27 cellular contexts compared by ENCODE assay signal in genomic region chr11:15349413-15349812, GRCh38.
"Had no signal": no experiment of that assay in that cellular context is flagged by ENCODE, and none has a peak within 500 bp of the region (broad histone marks: within the 10 kb centered on the region; RNA-seq: fewer than 3 reads in every experiment).

No MANE protein-coding gene starts in this region.

- H3K9me3 ChIP-seq: left lung, lower lobe of right lung, pancreas, prostate gland, testis, thyroid gland, transverse colon, upper lobe of right lung had no signal

- H3K4me1 Mint-ChIP-seq: naive thymus-derived CD8-positive, alpha-beta T cell; nephron; neural crest cell; stimulated activated naive B cell treated with anti-CD40 and anti-IgM and Interleukin-4, amounts not matched to agents 10 μg/mL and 1 μg/mL and 100 μg/mL, for 72 hours had no signal

- DNase-seq: kidney glomerular epithelial cell; left colon; left lung; lower lobe of right lung; mammary epithelial cell; naive thymus-derived CD8-positive, alpha-beta T cell; nucleus accumbens; pancreas; posterior cingulate gyrus; retina; right cardiac atrium; stimulated activated CD4-positive, alpha-beta T cell treated with anti-CD3 and anti-CD28 coated beads, Interleukin-12 subunit alpha, Interleukin-12 subunit beta, amount 100 ng/mL, for 4 hours; stimulated activated CD4-positive, alpha-beta T cell treated with anti-CD3 and anti-CD28 coated beads, Interleukin-15, amount 100 ng/mL, for 24 hours; stimulated activated CD4-positive, alpha-beta T cell treated with anti-CD3 and anti-CD28 coated beads, Interleukin-2, amount 100 ng/mL, for 24 hours; stimulated activated CD4-positive, alpha-beta T cell treated with anti-CD3 and anti-CD28 coated beads, Interleukin-4, amount 100 ng/mL, for 1 hour; stimulated activated naive B cell treated with anti-CD40 and anti-IgM and Interleukin-4, amounts not matched to agents 10 μg/mL and 1 μg/mL and 100 μg/mL, for 72 hours; stimulated activated naive CD8-positive, alpha-beta T cell treated with anti-CD3 and anti-CD28 coated beads, Interleukin-15, Interleukin-2, amounts not matched to agents 100 U/mL and 50 U/mL, for 24 hours; stomach; testis; thyroid gland; transverse colon; upper lobe of right lung had no signal

- H3K4me3 Mint-ChIP-seq: naive thymus-derived CD8-positive, alpha-beta T cell; nephron; neural crest cell; stimulated activated naive B cell treated with anti-CD40 and anti-IgM and Interleukin-4, amounts not matched to agents 10 μg/mL and 1 μg/mL and 100 μg/mL, for 72 hours had no signal

- H3K36me3 ChIP-seq: left lung, lower lobe of right lung, pancreas, prostate gland, stomach, thyroid gland, transverse colon, upper lobe of right lung had no signal

- H3K27ac Mint-ChIP-seq: naive thymus-derived CD8-positive, alpha-beta T cell; nephron; stimulated activated naive B cell treated with anti-CD40 and anti-IgM and Interleukin-4, amounts not matched to agents 10 μg/mL and 1 μg/mL and 100 μg/mL, for 72 hours had no signal

- H3K27ac ChIP-seq: left lung, lower lobe of right lung, pancreas, prostate gland, skin epidermis, stomach, testis, thyroid gland, transverse colon, upper lobe of right lung had no signal

- H3K27me3 ChIP-seq: left lung, pancreas, stomach, testis, thyroid gland, transverse colon, upper lobe of right lung had no signal

- ATAC-seq: left colon; left lung; lower lobe of right lung; naive thymus-derived CD8-positive, alpha-beta T cell; pancreas; right cardiac atrium; sciatic nerve; stimulated activated naive B cell treated with anti-CD40 and anti-IgM and Interleukin-4, amounts not matched to agents 10 μg/mL and 1 μg/mL and 100 μg/mL, for 72 hours; stimulated activated naive CD8-positive, alpha-beta T cell treated with anti-CD3 and anti-CD28 coated beads, Interleukin-15, Interleukin-2, amounts not matched to agents 100 U/mL and 50 U/mL, for 24 hours; upper lobe of right lung had no signal

- H3K4me1 ChIP-seq: left lung, lower lobe of right lung, pancreas, prostate gland, stomach, testis, thyroid gland, transverse colon, upper lobe of right lung had no signal

- H3K36me3 Mint-ChIP-seq: naive thymus-derived CD8-positive, alpha-beta T cell; stimulated activated naive B cell treated with anti-CD40 and anti-IgM and Interleukin-4, amounts not matched to agents 10 μg/mL and 1 μg/mL and 100 μg/mL, for 72 hours had no signal

- H3K4me3 ChIP-seq: left lung, lower lobe of right lung, pancreas, prostate gland, skin epidermis, stomach, testis, thyroid gland, transverse colon, upper lobe of right lung had no signal
